20 cellular contexts compared by ENCODE assay signal in the genomic region with DNA sequence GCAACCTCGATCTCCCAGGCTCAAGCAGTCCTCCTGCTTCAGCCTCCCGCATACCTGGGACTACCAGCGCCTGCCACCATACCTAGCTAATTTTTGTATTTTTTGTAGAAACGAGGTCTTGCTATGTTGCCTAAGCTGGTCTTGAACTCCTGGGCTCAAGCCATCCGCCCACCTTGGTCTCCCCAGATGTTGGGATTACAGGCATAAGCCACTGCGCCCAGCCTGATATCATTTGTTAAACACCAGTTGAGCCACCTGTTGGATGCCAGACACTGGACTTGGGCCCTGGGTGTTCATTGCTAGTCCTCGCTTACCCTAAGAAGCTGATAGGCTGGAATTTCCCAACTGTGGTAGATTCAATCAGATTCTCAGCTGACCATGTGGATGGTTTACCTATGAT.
DNase-seq lines count a peak whose midpoint lies in the region; ATAC-seq and TF ChIP-seq lines count a peak whose summit lies in the region.
"Had no signal": no experiment of that assay in that cellular context is flagged by ENCODE, and none has a peak within 500 bp of the region (broad histone marks: within the 10 kb centered on the region; RNA-seq: fewer than 3 reads in every experiment).

No MANE protein-coding gene starts in this region.

- no peaks in the 10 kb centered on the region for H3K9me3 Mint-ChIP-seq in endothelial cell (ENCODE audit: unreplicated experiment)
- H3K9me3 Mint-ChIP-seq in progenitor cell of endocrine pancreas (ENCODE audit: low read depth) = no peaks in the 10 kb centered on the region
- H3K9me3 Mint-ChIP-seq: CD4-positive, alpha-beta T cell; CD8-positive, alpha-beta memory T cell; GM23338 had no signal

- no peaks in the 10 kb centered on the region for H3K9me3 ChIP-seq in right atrium auricular region
- H3K9me3 ChIP-seq: BE2C, HAP-1 had no signal

- DNase-seq in Right ventricle myocardium inferior (ENCODE audit: missing footprints) = peak; percentile 51
- DNase-seq in right atrium auricular region (ENCODE audit: low spot score) = no peak
- no peak for DNase-seq in endothelial cell (ENCODE audit: low spot score)
- DNase-seq in progenitor cell of endocrine pancreas (ENCODE audit: low spot score, unreplicated experiment) = no peak
- no peak for DNase-seq in foreskin melanocyte
- DNase-seq: AML-193; BE2C; CD4-positive, alpha-beta T cell; CD8-positive, alpha-beta memory T cell; DMS 273 treated with DMSO at 0.1 percent for 48 hours; DMS79; EL; GDM1 had no signal

- intact Hi-C loops in Right ventricle myocardium inferior (cut with DNase I) = no loop called here

- H3K4me1 ChIP-seq in right atrium auricular region = peaks cover 0 to 15% of the 10 kb centered on the region in 2 donors
- H3K4me1 ChIP-seq: BE2C, HAP-1 had no signal

- no peaks in the 10 kb centered on the region for H3K27me3 ChIP-seq in right atrium auricular region
- H3K27me3 ChIP-seq: BE2C; BLaER1 treated with 17β-estradiol and CSF1 and Interleukin-3, amounts not matched to agents 10 nM and 100 nM had no signal

- no peak overlapping the region for H3K27ac ChIP-seq in right atrium auricular region
- H3K27ac ChIP-seq: 22Rv1; BLaER1 treated with 17β-estradiol and CSF1 and Interleukin-3, amounts not matched to agents 10 nM and 100 nM had no signal

- peak overlapping the region; percentile 21 for H3K4me3 Mint-ChIP-seq in endothelial cell (ENCODE audit: unreplicated experiment)
- H3K4me3 Mint-ChIP-seq in progenitor cell of endocrine pancreas (ENCODE audit: low read depth) = no peak overlapping the region
- H3K4me3 Mint-ChIP-seq: CD14-positive monocyte; CD4-positive, alpha-beta T cell; CD8-positive, alpha-beta memory T cell; GM23338 had no signal

- no peak overlapping the region for H3K4me3 ChIP-seq in right atrium auricular region
- H3K4me3 ChIP-seq: BLaER1 treated with 17β-estradiol and CSF1 and Interleukin-3, amounts not matched to agents 10 nM and 100 nM; GM12878; GM23338; HAP-1 had no signal

- ATAC-seq in Right ventricle myocardium inferior (no peak), HG02938 (IDR thresholded peaks at IDR 0.05; ENCODE audit: unreplicated experiment) (no peak)
- ATAC-seq: GM12878, GM23338 had no signal

- peaks cover 4% of the 10 kb centered on the region for H3K27me3 Mint-ChIP-seq in endothelial cell (ENCODE audit: unreplicated experiment)
- H3K27me3 Mint-ChIP-seq in progenitor cell of endocrine pancreas = no peaks in the 10 kb centered on the region
- H3K27me3 Mint-ChIP-seq: CD4-positive, alpha-beta T cell had no signal

- H3K4me1 Mint-ChIP-seq in endothelial cell (ENCODE audit: unreplicated experiment) (peaks cover 23% of the 10 kb centered on the region), progenitor cell of endocrine pancreas (ENCODE audit: low read depth) (peaks cover 5% of the 10 kb centered on the region)
- H3K4me1 Mint-ChIP-seq: CD8-positive, alpha-beta memory T cell had no signal

- H3K27ac Mint-ChIP-seq in endothelial cell (ENCODE audit: unreplicated experiment) = peak overlapping the region; percentile 9
- peak overlapping the region; percentile 80 for H3K27ac Mint-ChIP-seq in progenitor cell of endocrine pancreas
- H3K27ac Mint-ChIP-seq: CD4-positive, alpha-beta T cell; GM23338 had no signal

- H3K36me3 ChIP-seq in right atrium auricular region = no peaks in the 10 kb centered on the region
- H3K36me3 ChIP-seq: BE2C had no signal

- no peak for TF ChIP-seq CTCF in right atrium auricular region (IDR thresholded peaks at IDR 0.05)
- no peak for TF ChIP-seq CTCF in endothelial cell (IDR thresholded peaks at IDR 0.05; ENCODE audit: unreplicated experiment)
- TF ChIP-seq CTCF in progenitor cell of endocrine pancreas (IDR thresholded peaks at IDR 0.05; ENCODE audit: unreplicated experiment) = no peak

- peaks cover 28% of the 10 kb centered on the region for H3K36me3 Mint-ChIP-seq in endothelial cell (ENCODE audit: low read depth, unreplicated experiment)
- H3K36me3 Mint-ChIP-seq in progenitor cell of endocrine pancreas (ENCODE audit: insufficient read depth) = peaks cover 37% of the 10 kb centered on the region
- H3K36me3 Mint-ChIP-seq: CD8-positive, alpha-beta memory T cell had no signal
